Comparison of ENCODE assay signal across 31 cellular contexts in the genomic region with DNA sequence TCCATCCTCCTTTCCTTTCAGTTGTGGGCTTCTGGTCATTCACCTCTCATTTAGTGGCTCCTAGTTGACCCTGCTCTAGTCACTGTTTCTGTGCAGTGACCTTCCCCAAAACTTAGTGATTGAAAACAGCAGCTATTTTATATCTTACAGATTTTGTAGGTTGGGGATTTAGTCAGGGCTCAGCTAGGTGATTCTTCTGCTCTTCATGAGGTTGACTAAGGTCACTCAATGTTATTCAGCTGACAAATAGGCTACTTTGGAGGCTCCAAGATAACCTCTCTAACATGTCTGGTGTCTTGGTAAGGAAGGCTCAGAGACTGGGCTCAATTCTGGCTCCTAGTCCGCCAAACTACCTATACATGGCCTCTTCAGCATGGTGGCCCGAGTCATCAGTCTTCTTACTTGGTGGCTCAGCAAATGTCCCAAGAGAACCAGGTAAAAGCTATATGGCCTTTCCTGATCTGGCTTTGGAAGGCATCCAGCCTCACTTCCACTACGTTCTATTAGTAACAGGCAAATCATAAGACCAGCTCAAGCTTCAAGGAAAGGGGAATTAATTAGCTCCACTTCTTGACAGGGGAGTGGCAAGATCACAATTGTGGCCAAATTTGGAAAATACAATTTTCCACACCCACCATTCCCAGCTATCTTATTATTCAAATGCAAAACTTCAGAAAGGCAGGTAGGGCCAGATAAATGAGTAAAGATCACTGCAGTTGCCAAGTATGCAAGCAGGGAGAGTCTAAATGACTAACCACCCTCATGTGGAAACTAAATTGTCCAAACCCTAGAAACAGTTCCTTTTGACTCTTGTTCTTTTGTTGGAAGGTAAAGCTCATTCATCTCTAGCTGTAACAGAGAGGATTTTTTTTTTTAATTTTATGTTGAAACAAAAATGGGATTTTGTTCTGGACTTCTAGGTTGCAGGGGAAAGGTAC.
"Had no signal": no experiment of that assay in that cellular context is flagged by ENCODE, and none has a peak within 500 bp of the region (broad histone marks: within the 10 kb centered on the region; RNA-seq: fewer than 3 reads in every experiment).

No MANE protein-coding gene starts in this region.

- H3K9me3 ChIP-seq: colonic mucosa, gastrocnemius medialis, neutrophil, ovary, prostate gland had no signal

- ATAC-seq: activated naive CD8-positive, alpha-beta T cell treated with anti-CD3 and anti-CD28 coated beads, Interleukin-2, amount 50 U/mL, for 24 hours; gastrocnemius medialis; T-helper 17 cell had no signal

- H2AFZ ChIP-seq: hepatocyte had no signal

- H3K4me2 ChIP-seq: hepatocyte had no signal

- H3K27ac Mint-ChIP-seq: activated CD4-positive, alpha-beta memory T cell treated with anti-CD3 and anti-CD28 coated beads, Interleukin-2, amount 10 ng/mL, durations not matched to agents 7 days and 5 days; activated naive CD4-positive, alpha-beta T cell treated with anti-CD3 and anti-CD28 coated beads, Interleukin-2, amount 50 U/mL, for 24 hours; activated naive CD8-positive, alpha-beta T cell treated with anti-CD3 and anti-CD28 coated beads, Interleukin-2, amount 50 U/mL, for 24 hours; activated T-cell treated with anti-CD3 and anti-CD28 coated beads, Interleukin-2, amount 50 U/mL, for 24 hours; activated T-helper 2 cell treated with anti-CD3 and anti-CD28 coated beads, Interferon-gamma antibody, Interleukin-2, Interleukin-4, amounts not matched to agents 10 μg/mL and 5 μg/mL and 100 μg/mL, durations not matched to agents 14 hours and 24 hours and 36 hours; mesothelial cell of epicardium; nephron progenitor cell; T-helper 17 cell had no signal

- DNase-seq: activated CD4-positive, alpha-beta memory T cell treated with anti-CD3 and anti-CD28 coated beads, Interleukin-2, amount 10 ng/mL, durations not matched to agents 7 days and 5 days; activated CD4-positive, alpha-beta T cell treated with anti-CD3 and anti-CD28 coated beads, Interleukin-2, amount 10 ng/mL, durations not matched to agents 24 days and 14 days; activated CD4-positive, CD25-positive, alpha-beta regulatory T cell treated with anti-CD3 and anti-CD28 coated beads, Interleukin-2, amount 50 U/mL, for 72 hours; activated CD8-positive, alpha-beta memory T cell treated with anti-CD3 and anti-CD28 coated beads, Interleukin-2, amount 50 U/mL, for 48 hours; activated naive CD8-positive, alpha-beta T cell treated with anti-CD3 and anti-CD28 coated beads, Interleukin-2, amount 50 U/mL, for 24 hours; activated T-cell treated with anti-CD3 and anti-CD28 coated beads, Interleukin-2, amount 50 U/mL, for 24 hours; amygdala; cerebellar nuclear complex; colonic mucosa; effector CD8-positive, alpha-beta T cell; gastrocnemius medialis; islet precursor cell; naive B cell; nephron progenitor cell; ovary; stimulated activated CD4-positive, alpha-beta T cell treated with anti-CD3 and anti-CD28 coated beads, Interleukin-15, amount 100 ng/mL, for 24 hours; stimulated activated CD4-positive, alpha-beta T cell treated with anti-CD3 and anti-CD28 coated beads, Interleukin-2, amount 100 ng/mL, for 24 hours; stimulated activated naive CD4-positive, alpha-beta T cell treated with Interleukin-2 at 50 U/mL for 16 hours; T-helper 17 cell; T1000; WERI-Rb-1 had no signal

- FAIRE-seq: endometrium had no signal

- H3K4me3 ChIP-seq: cardiac muscle cell, colonic mucosa, esophagus muscularis mucosa, gastrocnemius medialis, hepatocyte, ovary, prostate gland, tibial nerve had no signal

- H3K27ac ChIP-seq: cardiac muscle cell, colonic mucosa, esophagus muscularis mucosa, gastrocnemius medialis, hepatocyte, neutrophil, ovary, prostate gland, tibial nerve, WERI-Rb-1 had no signal

- H3K27me3 Mint-ChIP-seq: activated CD4-positive, alpha-beta memory T cell treated with anti-CD3 and anti-CD28 coated beads, Interleukin-2, amount 10 ng/mL, durations not matched to agents 7 days and 5 days; activated CD4-positive, alpha-beta T cell treated with anti-CD3 and anti-CD28 coated beads, Interleukin-2, amount 10 ng/mL, durations not matched to agents 24 days and 14 days; activated naive CD4-positive, alpha-beta T cell treated with anti-CD3 and anti-CD28 coated beads, Interleukin-2, amount 50 U/mL, for 24 hours; activated naive CD8-positive, alpha-beta T cell treated with anti-CD3 and anti-CD28 coated beads, Interleukin-2, amount 50 U/mL, for 24 hours; activated T-cell treated with anti-CD3 and anti-CD28 coated beads, Interleukin-2, amount 50 U/mL, for 24 hours; naive B cell; T-helper 17 cell had no signal

- H3K4me1 Mint-ChIP-seq: activated CD4-positive, alpha-beta memory T cell treated with anti-CD3 and anti-CD28 coated beads, Interleukin-2, amount 10 ng/mL, durations not matched to agents 7 days and 5 days; activated CD4-positive, alpha-beta T cell treated with anti-CD3 and anti-CD28 coated beads, Interleukin-2, amount 10 ng/mL, durations not matched to agents 24 days and 14 days; activated naive CD4-positive, alpha-beta T cell treated with anti-CD3 and anti-CD28 coated beads, Interleukin-2, amount 50 U/mL, for 24 hours; activated naive CD8-positive, alpha-beta T cell treated with anti-CD3 and anti-CD28 coated beads, Interleukin-2, amount 50 U/mL, for 24 hours; mesothelial cell of epicardium; naive B cell; nephron progenitor cell; T-helper 17 cell had no signal

- H3K36me3 ChIP-seq: colonic mucosa, ovary, prostate gland, WERI-Rb-1 had no signal

- H3K4me3 Mint-ChIP-seq: activated CD4-positive, alpha-beta memory T cell treated with anti-CD3 and anti-CD28 coated beads, Interleukin-2, amount 10 ng/mL, durations not matched to agents 7 days and 5 days; activated CD4-positive, alpha-beta T cell treated with anti-CD3 and anti-CD28 coated beads, Interleukin-2, amount 10 ng/mL, durations not matched to agents 24 days and 14 days; activated naive CD4-positive, alpha-beta T cell treated with anti-CD3 and anti-CD28 coated beads, Interleukin-2, amount 50 U/mL, for 24 hours; activated naive CD8-positive, alpha-beta T cell treated with anti-CD3 and anti-CD28 coated beads, Interleukin-2, amount 50 U/mL, for 24 hours; activated T-cell treated with anti-CD3 and anti-CD28 coated beads, Interleukin-2, amount 50 U/mL, for 24 hours; mesothelial cell of epicardium; nephron progenitor cell; T-helper 17 cell had no signal

- H3K27me3 ChIP-seq: cardiac muscle cell, colonic mucosa, esophagus muscularis mucosa, gastrocnemius medialis, hepatocyte, neutrophil, ovary, tibial nerve had no signal

- H3K4me1 ChIP-seq: colonic mucosa, esophagus muscularis mucosa, gastrocnemius medialis, prostate gland, tibial nerve had no signal
